8 cellular contexts compared by ENCODE assay signal in the genomic region with DNA sequence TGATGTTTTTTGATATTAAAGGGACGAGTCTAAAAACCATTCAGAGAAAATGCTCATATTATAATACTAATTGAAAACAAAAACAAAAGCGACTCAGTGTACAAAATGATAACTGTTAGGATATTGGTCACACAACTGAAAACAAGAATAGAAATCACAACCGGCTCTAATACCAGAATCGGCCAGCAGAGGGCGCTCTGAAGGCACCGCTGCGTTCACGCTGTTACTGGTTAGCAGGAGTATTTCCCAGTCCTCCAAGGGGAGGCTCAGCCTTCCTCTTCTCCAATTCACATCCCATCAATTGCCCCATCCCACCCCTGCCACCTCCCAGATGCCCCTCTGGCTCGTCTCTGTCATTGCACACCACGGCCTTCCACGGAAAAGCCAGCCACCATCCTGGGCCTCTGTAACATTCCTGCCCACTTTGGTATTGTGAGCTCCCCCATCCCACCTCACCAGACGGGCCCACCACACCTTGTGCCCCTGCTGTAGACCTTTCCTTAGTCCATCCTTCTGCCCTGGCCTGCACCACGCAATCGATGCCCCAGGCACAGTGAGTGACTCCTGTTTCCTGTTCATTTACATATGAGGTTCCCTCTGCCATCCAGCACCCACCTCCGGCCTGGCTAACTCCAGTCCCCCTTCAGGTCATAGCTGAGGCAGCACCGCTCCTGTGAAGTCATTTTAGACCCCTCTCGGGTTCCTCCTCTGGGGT. TPM values are rescaled to one million over a fixed set of nuclear protein-coding genes. Genes with fewer than 3 reads are reported as not detected.
DNase-seq lines count a peak whose midpoint lies in the region; ATAC-seq and TF ChIP-seq lines count a peak whose summit lies in the region.

No MANE protein-coding gene starts in this region.

- H3K4me1 Mint-ChIP-seq in stimulated activated naive CD8-positive, alpha-beta T cell treated with anti-CD3 and anti-CD28 coated beads, Interleukin-15, Interleukin-2, amounts not matched to agents 100 ng/mL and 50 ng/mL, for 24 hours (ENCODE audit: low read depth) = no peaks in the 10 kb centered on the region

- H3K9me3 ChIP-seq in PC-3 (ENCODE audit: low read length) = no peaks in the 10 kb centered on the region
- no peaks in the 10 kb centered on the region for H3K9me3 ChIP-seq in fibroblast of lung (ENCODE audit: control insufficient read depth, insufficient read depth, low read depth, low read length)
- peaks cover 5% of the 10 kb centered on the region for H3K9me3 ChIP-seq in neural cell (ENCODE audit: low read length)

- H3K4me3 Mint-ChIP-seq in stimulated activated naive CD8-positive, alpha-beta T cell treated with anti-CD3 and anti-CD28 coated beads, Interleukin-15, Interleukin-2, amounts not matched to agents 100 ng/mL and 50 ng/mL, for 24 hours = peak overlapping the region; percentile 39

- H3K27ac ChIP-seq in PC-3 (ENCODE audit: low read length) (no peak overlapping the region), fibroblast of lung (ENCODE audit: insufficient read depth, low read length) (no peak overlapping the region), neural cell (ENCODE audit: low read length) (no peak overlapping the region)

- H4K20me1 ChIP-seq in PC-3 (ENCODE audit: low read length) (no peaks in the 10 kb centered on the region), fibroblast of lung (ENCODE audit: control insufficient read depth, extremely low read depth, insufficient read depth, low read length) (no peaks in the 10 kb centered on the region), neural cell (ENCODE audit: insufficient read depth) (no peaks in the 10 kb centered on the region)

- DNase-seq in EH (ENCODE audit: low read depth) (peak; percentile 70), PC-3 (peak; percentile 92), fibroblast of lung (ENCODE audit: low read depth in 2 of 2) (peak; percentile 39 to 76)
- DNase-seq in activated T-cell treated with anti-CD3 and anti-CD28 coated beads, Interleukin-2, amount 50 U/mL, for 48 hours = peak; percentile 87 to 88

- no peaks in the 10 kb centered on the region for H3K36me3 ChIP-seq in PC-3 (ENCODE audit: low read depth, low read length)
- no peaks in the 10 kb centered on the region for H3K36me3 ChIP-seq in fibroblast of lung (ENCODE audit: control insufficient read depth, insufficient read depth, low read length)
- peaks cover 4% of the 10 kb centered on the region for H3K36me3 ChIP-seq in neural cell (ENCODE audit: insufficient read depth, low read length)

- no peak for TF ChIP-seq EP300 in neural cell (conservative IDR thresholded peaks at IDR 0.05; ENCODE audit: poor library complexity, severe bottlenecking)

- no peaks in the 10 kb centered on the region for H3K27me3 ChIP-seq in PC-3 (ENCODE audit: low read length)
- H3K27me3 ChIP-seq in fibroblast of lung (ENCODE audit: control insufficient read depth, insufficient read depth, low read length) = no peaks in the 10 kb centered on the region
- no peaks in the 10 kb centered on the region for H3K27me3 ChIP-seq in neural cell (ENCODE audit: insufficient read depth, low read depth, low read length)

- CTCF ChIA-PET in PC-3 (lab: Charles Lee) = interaction anchor here (0.6 to 1.8 kb wide), 6 partner anchors 60 to 134 kb away, joined by 4 to 20 read pairs (median 4); no protein-coding TSS in a partner anchor

- H3K4me2 ChIP-seq in PC-3 (ENCODE audit: low read length) (no peak overlapping the region), fibroblast of lung (ENCODE audit: extremely low read depth, insufficient read depth, low read length) (no peak overlapping the region), neural cell (ENCODE audit: low read length) (no peak overlapping the region)

- H3K4me3 ChIP-seq in PC-3 (ENCODE audit: low read length) (no peak overlapping the region), fibroblast of lung (replicated peaks in 1 of 4; ENCODE audit: control extremely low read depth in 1 of 4, insufficient read depth in 1 of 4, low read depth in 3 of 4, low read length in 4 of 4) (no peak overlapping the region), neural cell (ENCODE audit: low read length) (no peak overlapping the region)

- H3K79me2 ChIP-seq in PC-3 (ENCODE audit: low read length) (no peaks in the 10 kb centered on the region), fibroblast of lung (ENCODE audit: control insufficient read depth, insufficient read depth, low read length) (no peaks in the 10 kb centered on the region), neural cell (replicated peaks; ENCODE audit: insufficient read depth, low read length) (no peaks in the 10 kb centered on the region)

- H3K36me3 Mint-ChIP-seq in stimulated activated naive CD8-positive, alpha-beta T cell treated with anti-CD3 and anti-CD28 coated beads, Interleukin-15, Interleukin-2, amounts not matched to agents 100 ng/mL and 50 ng/mL, for 24 hours (ENCODE audit: low read depth) = no peaks in the 10 kb centered on the region

- H2AFZ ChIP-seq in PC-3 (ENCODE audit: low read length) = 0 out of 2 replicates have a peak overlapping the region, but pooled peaks have one; percentile 44
- H2AFZ ChIP-seq in fibroblast of lung (ENCODE audit: low read length) = no peak overlapping the region
- no peak overlapping the region for H2AFZ ChIP-seq in neural cell (ENCODE audit: low read depth, low read length)

- ATAC-seq in HG02981 (IDR thresholded peaks at IDR 0.05; ENCODE audit: unreplicated experiment) = peak; percentile 54
- peak; percentile 9 for ATAC-seq in PC-3
- no peak for ATAC-seq in HG02870 (IDR thresholded peaks at IDR 0.05; ENCODE audit: unreplicated experiment)

- H3F3A ChIP-seq in PC-3 (ENCODE audit: low read length, unreplicated experiment) (peaks cover 6% of the 10 kb centered on the region), neural cell (ENCODE audit: insufficient read depth, low read length, poor library complexity, severe bottlenecking) (no peaks in the 10 kb centered on the region)

- H3K27me3 Mint-ChIP-seq in stimulated activated naive CD8-positive, alpha-beta T cell treated with anti-CD3 and anti-CD28 coated beads, Interleukin-15, Interleukin-2, amounts not matched to agents 100 ng/mL and 50 ng/mL, for 24 hours = no peaks in the 10 kb centered on the region

- no peaks in the 10 kb centered on the region for H3K9me3 Mint-ChIP-seq in stimulated activated naive CD8-positive, alpha-beta T cell treated with anti-CD3 and anti-CD28 coated beads, Interleukin-15, Interleukin-2, amounts not matched to agents 100 ng/mL and 50 ng/mL, for 24 hours

- H3K9ac ChIP-seq in PC-3 (ENCODE audit: low read length) = no peak overlapping the region
- no peak overlapping the region for H3K9ac ChIP-seq in fibroblast of lung (ENCODE audit: insufficient read depth, low read length)
- no peak overlapping the region for H3K9ac ChIP-seq in neural cell (ENCODE audit: low read length)

- H3K27ac Mint-ChIP-seq in stimulated activated naive CD8-positive, alpha-beta T cell treated with anti-CD3 and anti-CD28 coated beads, Interleukin-15, Interleukin-2, amounts not matched to agents 100 ng/mL and 50 ng/mL, for 24 hours = peak overlapping the region; percentile 15

- peak; percentile 93 for TF ChIP-seq CTCF in PC-3 (conservative IDR thresholded peaks at IDR 0.05; ENCODE audit: low read depth, low read length)
- TF ChIP-seq CTCF in fibroblast of lung (conservative IDR thresholded peaks at IDR 0.05 in 1 of 2, IDR thresholded peaks at IDR 0.05 in 1 of 2; ENCODE audit: low read depth in 1 of 2, low read length in 2 of 2) = peak; percentile 88 to 93
- TF ChIP-seq CTCF in neural cell (IDR thresholded peaks at IDR 0.05; ENCODE audit: poor library complexity, severe bottlenecking) = peak; percentile 65

- peak; percentile 57 for TF ChIP-seq RAD21 in neural cell (conservative IDR thresholded peaks at IDR 0.05)

- intact Hi-C loops in PC-3 (cut with micrococcal nuclease) = loop anchor here (1.0 to 10.0 kb wide), 5 partner anchors 16 to 646 kb away; no protein-coding TSS in a partner anchor

- no TSS peak for BruUV-seq in PC-3 (replicated peaks; lab: Mats Ljungman, UMichigan)

- no peaks in the 10 kb centered on the region for H3K9me2 ChIP-seq in PC-3 (replicated peaks; ENCODE audit: low read length)
- no peaks in the 10 kb centered on the region for H3K9me2 ChIP-seq in neural cell (ENCODE audit: insufficient read depth, low read length)

- POLR2A ChIA-PET in PC-3 (lab: Charles Lee; ENCODE audit: unreplicated experiment) = no interaction called here

- H3K4me1 ChIP-seq in PC-3 (ENCODE audit: insufficient read depth, low read length) (peaks cover 31% of the 10 kb centered on the region), fibroblast of lung (ENCODE audit: control insufficient read depth, extremely low read depth, insufficient read depth, low read length) (peaks cover 4% of the 10 kb centered on the region)

TF ChIP-seq in neural cell, 6 proteins besides CTCF, POLR2A, EP300 and RAD21 (continues in another document):
- TF ChIP-seq SMC3 (conservative IDR thresholded peaks at IDR 0.05; ENCODE audit: poor library complexity) = peak; percentile 54
- no peak for TF ChIP-seq TAF1 (IDR thresholded peaks at IDR 0.05; ENCODE audit: low read depth)
- no peak for TF ChIP-seq MXI1 (conservative IDR thresholded peaks at IDR 0.05; ENCODE audit: poor library complexity, severe bottlenecking)
- no peak for TF ChIP-seq EZH2 (IDR thresholded peaks at IDR 0.05; ENCODE audit: borderline replicate concordance, insufficient read depth, low read length, poor library complexity, severe bottlenecking)

RNA-seq across cellular contexts. Expression of gene FAM107A, which starts 8.5 kb away (rescaled TPM):
- total RNA-seq in PC-3 (2014; rRNA removed) (0.07 and 0.29 TPM in 2 replicates), fibroblast of lung (under 0.01 TPM in 2 replicates)
- polyA plus RNA-seq in fibroblast of lung (0.02 and 0.16 TPM in 2 replicates), neural cell (0.16 and 0.34 TPM in 2 replicates)
- 0.05 and 0.12 TPM in 2 replicates for polyA plus RNA-seq in fibroblast of lung (2012)
- polyA minus RNA-seq in fibroblast of lung (ENCODE audit: low replicate concordance) (0.20 TPM in 1 of 2 replicates, not detected in the other), neural cell (0.49 TPM in 1 of 2 replicates, not detected in the other)

RNA-seq across cellular contexts. Expression of gene ACOX2, which starts 31.7 kb away (rescaled TPM):
- 9.8 and 10.8 TPM in 2 replicates for total RNA-seq in PC-3 (2014; rRNA removed)
- total RNA-seq in fibroblast of lung = 17.7 and 20.5 TPM in 2 replicates
- 14.6 and 19.0 TPM in 2 replicates for polyA plus RNA-seq in fibroblast of lung
- polyA plus RNA-seq in fibroblast of lung (2012) = 11.6 and 18.8 TPM in 2 replicates
- polyA minus RNA-seq in fibroblast of lung (ENCODE audit: low replicate concordance) = 39.8 and 51.4 TPM in 2 replicates
- not detected in 2 replicates for polyA plus RNA-seq in neural cell
- not detected in 2 replicates for polyA minus RNA-seq in neural cell
